ENCODE assay signal across 18 cellular contexts in genomic region chr11:77201370-77201769, GRCh38.
DNase-seq lines count a peak whose midpoint lies in the region; ATAC-seq, FAIRE-seq and TF ChIP-seq lines count a peak whose summit lies in the region.
"Had no signal": no experiment of that assay in that cellular context is flagged by ENCODE, and none has a peak within 500 bp of the region (broad histone marks: within the 10 kb centered on the region; RNA-seq: fewer than 3 reads in every experiment).

No MANE protein-coding gene starts in this region.

- H3K27ac ChIP-seq in right lobe of liver (no peak overlapping the region), HepG2 (ENCODE audit: extremely low read length, insufficient read depth, low read length) (no peak overlapping the region)
- H3K27ac ChIP-seq: 22Rv1, GM23248 had no signal

- H3K4me3 ChIP-seq in right lobe of liver (no peak overlapping the region), HepG2 (replicated peaks in 1 of 3; ENCODE audit: insufficient read depth in 1 of 3, low read depth in 2 of 3, low read length in 3 of 3) (no peak overlapping the region)
- H3K4me3 ChIP-seq: GM23248 had no signal

- H3K9me3 ChIP-seq in right lobe of liver: no peaks in the 10 kb centered on the region
- H3K9me3 ChIP-seq in HepG2 (ENCODE audit: low read length): no peaks in the 10 kb centered on the region

- no peaks in the 10 kb centered on the region for H4K20me1 ChIP-seq in HepG2 (ENCODE audit: insufficient read depth, low read length)

- no TSS peak for BruUV-seq in HepG2 (replicated peaks; lab: Mats Ljungman, UMichigan)

- no peak overlapping the region for H2AFZ ChIP-seq in HepG2 (ENCODE audit: low read length)
- H2AFZ ChIP-seq: GM23248 had no signal

- CTCF ChIA-PET in HepG2 (lab: Yijun Ruan, JAX; ENCODE audit: low intra/inter-chr PET ratio, low total read pairs): no interaction called here

- H3K4me1 ChIP-seq in right lobe of liver: no peaks in the 10 kb centered on the region
- no peaks in the 10 kb centered on the region for H3K4me1 ChIP-seq in HepG2 (ENCODE audit: insufficient read depth, low read length)

- DNase-seq in activated CD4-positive, CD25-positive, alpha-beta regulatory T cell treated with anti-CD3 and anti-CD28 coated beads, Interleukin-2, amount 50 U/mL, for 72 hours: peak; percentile 17
- peak in 2 of 3 donors; percentile 35 to 48 for DNase-seq in right lobe of liver
- no peak for DNase-seq in HepG2 (ENCODE audit: low spot score)
- peak; percentile 81 for DNase-seq in posterior vena cava (ENCODE audit: low spot score)
- no peak for DNase-seq in urothelium cell line (ENCODE audit: low spot score)
- DNase-seq: CD8-positive, alpha-beta T cell; GM23248; Kasumi-1; NCI-H1092 treated with DMSO at 0.1 percent for 48 hours; NCI-H2081 treated with DMSO at 0.1 percent for 48 hours; NCI-H510A treated with DMSO at 0.1 percent for 48 hours; NCI-H82; PC-3 had no signal

- H3K27me3 ChIP-seq in right lobe of liver: no peaks in the 10 kb centered on the region
- H3K27me3 ChIP-seq in HepG2 (ENCODE audit: control insufficient read depth in 1 of 2, insufficient read depth in 2 of 2, low read length in 2 of 2): no peaks in the 10 kb centered on the region

- no peak for TF ChIP-seq EP300 in HepG2 (IDR thresholded peaks at IDR 0.05; ENCODE audit: low read depth in 2 of 2, low read length in 2 of 2)
- TF ChIP-seq EP300 in HepG2 (CRISPR knock-in tag; IDR thresholded peaks at IDR 0.05; ENCODE audit: borderline replicate concordance): no peak

- H3K4me2 ChIP-seq in HepG2 (ENCODE audit: low read depth, low read length): no peak overlapping the region

- in situ Hi-C loops in HepG2 (cut with HindIII; ENCODE audit: extremely low pct_ligation_motif_present, low pct_unique_long_range_greater_than_20kb): no loop called here

- H3K36me3 ChIP-seq in right lobe of liver: peaks cover 0 to 60% (median 10%) of the 10 kb centered on the region in 4 donors
- no peaks in the 10 kb centered on the region for H3K36me3 ChIP-seq in HepG2 (replicated peaks in 1 of 2; ENCODE audit: control insufficient read depth in 1 of 2, insufficient read depth in 2 of 2, low read length in 2 of 2)

- TF ChIP-seq CTCF in right lobe of liver (IDR thresholded peaks at IDR 0.05) (no peak), HepG2 (CRISPR knock-in tag; IDR thresholded peaks at IDR 0.05) (no peak)

- H3K9ac ChIP-seq in HepG2 (ENCODE audit: insufficient read depth, low read depth, low read length): no peak overlapping the region
- H3K9ac ChIP-seq: GM23248 had no signal

- WGBS in right lobe of liver (ENCODE audit: insufficient coverage, low coverage, low lambda C conversion rate, missing lambda C conversion rate): no CpG with 5 or more reads among the region's 11 CpGs
- WGBS in HepG2 (ENCODE audit: low lambda C conversion rate): 94% methylated on average over 8 of the region's 11 CpGs

- no peak for ATAC-seq in activated CD4-positive, CD25-positive, alpha-beta regulatory T cell treated with anti-CD3 and anti-CD28 coated beads, Interleukin-2, amount 50 U/mL, for 24 hours
- no peak for ATAC-seq in right lobe of liver
- no peak for ATAC-seq in HepG2
- ATAC-seq in GM18858 (IDR thresholded peaks at IDR 0.05; ENCODE audit: unreplicated experiment): no peak
- no peak for ATAC-seq in GM18502 (IDR thresholded peaks at IDR 0.05; ENCODE audit: poor library complexity, unreplicated experiment)
- ATAC-seq: CD8-positive, alpha-beta T cell; PC-3; Right ventricle myocardium inferior had no signal

- H3K79me2 ChIP-seq in HepG2 (ENCODE audit: insufficient read depth, low read length): no peaks in the 10 kb centered on the region

- TF ChIP-seq RAD21 in HepG2 (CRISPR knock-in tag; IDR thresholded peaks at IDR 0.05): no peak

- no peak for FAIRE-seq in HepG2 (lab: Jason Lieb, UNC)
- FAIRE-seq in urothelium cell line (lab: Jason Lieb, UNC): peak; percentile 65

- no peak for TF ChIP-seq POLR2A in right lobe of liver (IDR thresholded peaks at IDR 0.05)
- no peak for TF ChIP-seq POLR2A in HepG2 (IDR thresholded peaks at IDR 0.05; ENCODE audit: insufficient read depth in 1 of 2, low read depth in 2 of 2, low read length in 2 of 2)

- POLR2A ChIA-PET in HepG2 (lab: Yijun Ruan, JAX): no interaction called here

- intact Hi-C loops in right lobe of liver (cut with DNase I): no loop called here
- intact Hi-C loops in HepG2 (cut with micrococcal nuclease; ENCODE audit: unreplicated experiment): no loop called here
- intact Hi-C loops in posterior vena cava (cut with DNase I): no loop called here

TF ChIP-seq in HepG2, 621 proteins besides CTCF, POLR2A, EP300 and RAD21:
- TF ChIP-seq ZNF17 (CRISPR knock-in tag; IDR thresholded peaks at IDR 0.05) (no peak), PHF8 (CRISPR knock-in tag; IDR thresholded peaks at IDR 0.05) (no peak), PCBP1 (IDR thresholded peaks at IDR 0.05; ENCODE audit: borderline replicate concordance, low read depth, low read length) (no peak)
TF ChIP-seq in HepG2: peak in this region for 0.

Comparison
In these comparisons a context has a peak if more than half of its experiments do, and no peak if none do; other contexts are left out.
1. DNase-seq: peak in activated CD4-positive, CD25-positive, alpha-beta regulatory T cell treated with anti-CD3 and anti-CD28 coated beads, Interleukin-2, amount 50 U/mL, for 72 hours (single experiment), right lobe of liver (2 of 3) and posterior vena cava (single experiment); none in HepG2 (single experiment) and urothelium cell line (single experiment).